Comparison of ENCODE assay signal across 24 cellular contexts in the genomic region with DNA sequence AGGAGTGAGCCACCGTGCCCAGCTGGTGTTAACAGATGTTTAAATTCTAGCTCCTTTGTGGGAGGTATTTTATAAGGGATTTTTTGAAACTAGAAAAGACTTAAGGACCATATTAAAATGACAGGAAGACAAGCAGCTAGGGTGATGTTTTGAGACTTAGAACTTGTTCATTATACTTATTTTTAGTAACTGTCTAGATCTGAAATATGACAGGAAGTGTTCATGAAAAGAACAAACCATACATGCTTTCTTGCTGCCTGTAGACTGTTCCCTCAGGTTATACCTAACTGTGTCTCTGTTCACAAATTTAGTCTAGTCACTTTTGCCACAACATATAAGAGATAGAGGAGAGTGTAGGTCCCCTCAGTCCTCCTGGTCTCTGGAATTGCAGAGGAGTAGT. TPM values are rescaled to one million over a fixed set of nuclear protein-coding genes. Genes with fewer than 3 reads are reported as not detected.
A peak's percentile ranks its signal among the peaks of the same experiment; 100 is the strongest.
DNase-seq lines count a peak whose midpoint lies in the region; ATAC-seq and TF ChIP-seq lines count a peak whose summit lies in the region.
"Had no signal": no experiment of that assay in that cellular context is flagged by ENCODE, and none has a peak within 500 bp of the region (broad histone marks: within the 10 kb centered on the region; RNA-seq: fewer than 3 reads in every experiment).

No MANE protein-coding gene starts in this region.

- no peak overlapping the region for H2AFZ ChIP-seq in HCT116 (ENCODE audit: low read depth, low read length, poor library complexity, severe bottlenecking)
- H2AFZ ChIP-seq: GM23338 had no signal

- peaks cover 5% of the 10 kb centered on the region for H3K36me3 Mint-ChIP-seq in activated CD8-positive, alpha-beta memory T cell treated with anti-CD3 and anti-CD28 coated beads, Interleukin-2, amount 10 ng/mL, durations not matched to agents 7 days and 5 days
- H3K36me3 Mint-ChIP-seq in activated CD8-positive, alpha-beta T cell treated with anti-CD3 and anti-CD28 coated beads, Interleukin-2, amount 10 ng/mL, durations not matched to agents 7 days and 5 days (ENCODE audit: low read depth): peaks cover 2% of the 10 kb centered on the region
- peaks cover 79% of the 10 kb centered on the region for H3K36me3 Mint-ChIP-seq in nephron progenitor cell (ENCODE audit: low read depth)

- intact Hi-C loops in HCT116 (cut with micrococcal nuclease): no loop called here

- peaks cover 2% of the 10 kb centered on the region for H3K4me1 Mint-ChIP-seq in activated CD8-positive, alpha-beta memory T cell treated with anti-CD3 and anti-CD28 coated beads, Interleukin-2, amount 10 ng/mL, durations not matched to agents 7 days and 5 days
- H3K4me1 Mint-ChIP-seq in activated CD8-positive, alpha-beta T cell treated with anti-CD3 and anti-CD28 coated beads, Interleukin-2, amount 10 ng/mL, durations not matched to agents 7 days and 5 days (ENCODE audit: low read depth): peaks cover 9% of the 10 kb centered on the region
- H3K4me1 Mint-ChIP-seq in nephron progenitor cell: no peaks in the 10 kb centered on the region
- H3K4me1 Mint-ChIP-seq: GM23338 had no signal

- ATAC-seq in activated CD8-positive, alpha-beta memory T cell treated with anti-CD3 and anti-CD28 coated beads, Interleukin-2, amount 10 ng/mL, durations not matched to agents 7 days and 5 days: no peak
- no peak for ATAC-seq in HCT116
- no peak for ATAC-seq in activated CD8-positive, alpha-beta T cell treated with anti-CD3 and anti-CD28 coated beads, Interleukin-2, amount 10 ng/mL, durations not matched to agents 7 days and 5 days
- ATAC-seq in GM18517 (IDR thresholded peaks at IDR 0.05; ENCODE audit: unreplicated experiment): no peak
- ATAC-seq: esophagus mucosa, GM23338, left colon, T-helper 17 cell had no signal

- no peaks in the 10 kb centered on the region for H3K9me3 ChIP-seq in HCT116 (ENCODE audit: control insufficient read depth in 1 of 2, insufficient read depth in 1 of 2, low read depth in 1 of 2, low read length in 2 of 2)
- H3K9me3 ChIP-seq: colonic mucosa, Peyer's patch, SJCRH30 had no signal

- H3K9me3 Mint-ChIP-seq in activated CD8-positive, alpha-beta memory T cell treated with anti-CD3 and anti-CD28 coated beads, Interleukin-2, amount 10 ng/mL, durations not matched to agents 7 days and 5 days (ENCODE audit: low read depth): no peaks in the 10 kb centered on the region
- H3K9me3 Mint-ChIP-seq in activated CD8-positive, alpha-beta T cell treated with anti-CD3 and anti-CD28 coated beads, Interleukin-2, amount 10 ng/mL, durations not matched to agents 7 days and 5 days (ENCODE audit: insufficient read depth): no peaks in the 10 kb centered on the region
- no peaks in the 10 kb centered on the region for H3K9me3 Mint-ChIP-seq in nephron progenitor cell
- H3K9me3 Mint-ChIP-seq: GM23338 had no signal

- no peaks in the 10 kb centered on the region for H4K20me1 ChIP-seq in HCT116 (ENCODE audit: insufficient read depth)

- RAD21 ChIA-PET in HCT116 (lab: Charles Lee; ENCODE audit: low non-redundant PET in 1 of 2, low total read pairs in 2 of 2, uncharacterized antibody in 2 of 2, unreplicated experiment in 2 of 2): interaction anchor here in 1 of 2 experiments (0.8 kb wide), 1 partner anchor 143 kb away, joined by 4 read pairs; no protein-coding TSS in a partner anchor

- H3K27ac ChIP-seq in HCT116 (ENCODE audit: low read depth, low read length): peak overlapping the region; percentile 95
- H3K27ac ChIP-seq: colonic mucosa, Peyer's patch, SJCRH30, WERI-Rb-1 had no signal

- CTCF ChIA-PET in activated CD8-positive, alpha-beta memory T cell treated with anti-CD3 and anti-CD28 coated beads, Interleukin-2, amount 10 ng/mL, durations not matched to agents 7 days and 5 days (lab: Charles Lee): interaction anchor here (1.2 to 2.2 kb wide), 3 partner anchors 9 to 154 kb away, joined by 3 to 6 read pairs (median 4); no protein-coding TSS in a partner anchor
- CTCF ChIA-PET in HCT116 (lab: Charles Lee): no interaction called here
- CTCF ChIA-PET in activated CD8-positive, alpha-beta T cell treated with anti-CD3 and anti-CD28 coated beads, Interleukin-2, amount 10 ng/mL, durations not matched to agents 7 days and 5 days (lab: Charles Lee): interaction anchor here (1.3 to 6.7 kb wide), 4 partner anchors 12 to 213 kb away, joined by 3 to 48 read pairs (median 20); a partner anchor contains a TSS

- DNase-seq in activated CD8-positive, alpha-beta memory T cell treated with anti-CD3 and anti-CD28 coated beads, Interleukin-2, amount 10 ng/mL, durations not matched to agents 7 days and 5 days: no peak
- DNase-seq in activated CD8-positive, alpha-beta memory T cell treated with anti-CD3 and anti-CD28 coated beads, Interleukin-2, amount 50 U/mL, for 4 hours: no peak
- DNase-seq in HCT116 (ENCODE audit: low read depth, low spot score) (no peak), nephron progenitor cell (no peak), DMS114 treated with DMSO at 0.1 percent for 48 hours (lab: John Stamatoyannopoulos, UW; ENCODE audit: unreplicated experiment) (no peak)
- no peak for DNase-seq in activated CD8-positive, alpha-beta T cell treated with anti-CD3 and anti-CD28 coated beads, Interleukin-2, amount 10 ng/mL, durations not matched to agents 7 days and 5 days
- no peak for DNase-seq in activated CD4-positive, CD25-positive, alpha-beta regulatory T cell treated with anti-CD3 and anti-CD28 coated beads, Interleukin-2, amount 50 U/mL, for 72 hours
- DNase-seq: activated CD4-positive, alpha-beta T cell treated with anti-CD3 and anti-CD28 coated beads, Interleukin-2, amount 50 U/mL, for 1 hour; activated gamma-delta T cell; amygdala; colonic mucosa; effector memory CD4-positive, alpha-beta T cell; foreskin melanocyte; Karpas-422; left colon; NCI-H510A; Peyer's patch; SJCRH30; T-helper 17 cell; WERI-Rb-1 had no signal

- H3K4me2 ChIP-seq in HCT116 (ENCODE audit: low read length): no peak overlapping the region
- H3K4me2 ChIP-seq: GM23338 had no signal

- no TSS peak for BruUV-seq in HCT116 (replicated peaks; lab: Mats Ljungman, UMichigan)

- H3K9me2 ChIP-seq in HCT116 (ENCODE audit: insufficient read depth): no peaks in the 10 kb centered on the region

- H3K27me3 ChIP-seq in HCT116 (ENCODE audit: insufficient read depth, low read length): no peaks in the 10 kb centered on the region
- H3K27me3 ChIP-seq: colonic mucosa, Peyer's patch, SJCRH30 had no signal

- H3K9ac ChIP-seq in HCT116 (ENCODE audit: low read length): peak overlapping the region; percentile 7; the same call in 1 of the 2 replicates

- POLR2A ChIA-PET in HCT116 (lab: Charles Lee): interaction anchor here (1.2 to 2.3 kb wide), 2 partner anchors 10 to 11 kb away, joined by 3 to 6 read pairs; no protein-coding TSS in a partner anchor
- POLR2A ChIA-PET in activated CD8-positive, alpha-beta T cell treated with anti-CD3 and anti-CD28 coated beads, Interleukin-2, amount 10 ng/mL, durations not matched to agents 7 days and 5 days (lab: Charles Lee): no interaction called here

- H3K36me3 ChIP-seq in HCT116 (ENCODE audit: control insufficient read depth in 1 of 2, insufficient read depth in 2 of 2, low read length in 2 of 2): peaks cover 4 to 25% of the 10 kb centered on the region in 2 experiments; a peak in 3 of 4 replicates
- H3K36me3 ChIP-seq: colonic mucosa had no signal

- no peak overlapping the region for H3K4me3 ChIP-seq in HCT116 (replicated peaks in 1 of 2; ENCODE audit: low read depth in 1 of 2, low read length in 2 of 2)
- H3K4me3 ChIP-seq: colonic mucosa, GM23338, Peyer's patch, SJCRH30 had no signal

- H3K4me3 Mint-ChIP-seq in activated CD8-positive, alpha-beta memory T cell treated with anti-CD3 and anti-CD28 coated beads, Interleukin-2, amount 10 ng/mL, durations not matched to agents 7 days and 5 days: no peak overlapping the region
- H3K4me3 Mint-ChIP-seq in activated CD8-positive, alpha-beta T cell treated with anti-CD3 and anti-CD28 coated beads, Interleukin-2, amount 10 ng/mL, durations not matched to agents 7 days and 5 days: no peak overlapping the region
- H3K4me3 Mint-ChIP-seq in nephron progenitor cell: no peak overlapping the region
- H3K4me3 Mint-ChIP-seq: B cell, GM23338, T-helper 17 cell had no signal

- H3K4me1 ChIP-seq in HCT116 (ENCODE audit: control insufficient read depth in 1 of 2, insufficient read depth in 2 of 2, low read length in 2 of 2): peaks cover 58 to 60% of the 10 kb centered on the region in 2 experiments
- H3K4me1 ChIP-seq: colonic mucosa, Peyer's patch had no signal

- TF ChIP-seq CTCF in HCT116 (IDR thresholded peaks at IDR 0.05 in 2 of 3, conservative IDR thresholded peaks at IDR 0.05 in 1 of 3; ENCODE audit: borderline replicate concordance in 1 of 3, insufficient read depth in 1 of 3, low read depth in 2 of 3, low read length in 2 of 3) (no peak), nephron progenitor cell (IDR thresholded peaks at IDR 0.05) (no peak)

- peak overlapping the region; percentile 19 for H3K27ac Mint-ChIP-seq in activated CD8-positive, alpha-beta memory T cell treated with anti-CD3 and anti-CD28 coated beads, Interleukin-2, amount 10 ng/mL, durations not matched to agents 7 days and 5 days
- H3K27ac Mint-ChIP-seq in activated CD8-positive, alpha-beta T cell treated with anti-CD3 and anti-CD28 coated beads, Interleukin-2, amount 10 ng/mL, durations not matched to agents 7 days and 5 days: peak overlapping the region; percentile 37
- H3K27ac Mint-ChIP-seq in nephron progenitor cell: peak overlapping the region; percentile 78
- H3K27ac Mint-ChIP-seq: B cell, GM23338, T-helper 17 cell had no signal

- no peaks in the 10 kb centered on the region for H3K27me3 Mint-ChIP-seq in activated CD8-positive, alpha-beta memory T cell treated with anti-CD3 and anti-CD28 coated beads, Interleukin-2, amount 10 ng/mL, durations not matched to agents 7 days and 5 days
- H3K27me3 Mint-ChIP-seq in activated CD8-positive, alpha-beta T cell treated with anti-CD3 and anti-CD28 coated beads, Interleukin-2, amount 10 ng/mL, durations not matched to agents 7 days and 5 days (ENCODE audit: low read depth): no peaks in the 10 kb centered on the region
- H3K27me3 Mint-ChIP-seq in nephron progenitor cell (ENCODE audit: low read depth, poor library complexity): peaks cover 3% of the 10 kb centered on the region
- H3K27me3 Mint-ChIP-seq: B cell, T-helper 17 cell had no signal

- no peaks in the 10 kb centered on the region for H3K79me2 ChIP-seq in HCT116 (ENCODE audit: insufficient read depth, low read length)

- TF ChIP-seq RAD21 in HCT116 (IDR thresholded peaks at IDR 0.05; ENCODE audit: low read depth): no peak

- TF ChIP-seq POLR2A in HCT116 (IDR thresholded peaks at IDR 0.05; ENCODE audit: borderline replicate concordance, extremely low read depth, insufficient read depth, insufficient read length): no peak

RNA-seq across cellular contexts. Expression of a gene that starts 36.9 kb away (rescaled TPM):
- total RNA-seq in activated CD8-positive, alpha-beta memory T cell treated with anti-CD3 and anti-CD28 coated beads, Interleukin-2, amount 10 ng/mL, durations not matched to agents 7 days and 5 days: 1 to 10 TPM; 1.1 to 1.2 TPM
- 35.3 TPM for total RNA-seq in HCT116 (2021; ENCODE audit: unreplicated experiment)
- 20.4 and 22.5 TPM in 2 replicates for polyA plus RNA-seq in HCT116 (2012)
- total RNA-seq in activated CD8-positive, alpha-beta T cell treated with anti-CD3 and anti-CD28 coated beads, Interleukin-2, amount 10 ng/mL, durations not matched to agents 7 days and 5 days: 1 to 10 TPM; 5.1 to 5.3 TPM
- total RNA-seq: esophagus mucosa had no signal

Comparison
In these comparisons a context has a peak if more than half of its experiments do, and no peak if none do; other contexts are left out.
1. H3K27ac Mint-ChIP-seq: peak in every context shown above with its lines; median percentile 78 in nephron progenitor cell; 37 in activated CD8-positive, alpha-beta T cell treated with anti-CD3 and anti-CD28 coated beads, Interleukin-2, amount 10 ng/mL, durations not matched to agents 7 days and 5 days; 19 in activated CD8-positive, alpha-beta memory T cell treated with anti-CD3 and anti-CD28 coated beads, Interleukin-2, amount 10 ng/mL, durations not matched to agents 7 days and 5 days.